In genomic region chr6:142306736-142307135, GRCh38 we compare ENCODE assay signal across 22 cellular contexts. TPM values are rescaled to one million over a fixed set of nuclear protein-coding genes. Genes with fewer than 3 reads are reported as not detected.
"Had no signal": no experiment of that assay in that cellular context is flagged by ENCODE, and none has a peak within 500 bp of the region (broad histone marks: within the 10 kb centered on the region; RNA-seq: fewer than 3 reads in every experiment).

No MANE protein-coding gene starts in this region.

- H3K27ac ChIP-seq: breast epithelium, epithelial cell of prostate, gastroesophageal sphincter, neutrophil, parathyroid adenoma, thyroid gland had no signal

- H3K27me3 ChIP-seq: thyroid gland had no signal

- H3K36me3 Mint-ChIP-seq: activated naive CD8-positive, alpha-beta T cell treated with anti-CD3 and anti-CD28 coated beads, Interleukin-2, amount 10 ng/mL, durations not matched to agents 7 days and 5 days; naive thymus-derived CD4-positive, alpha-beta T cell; stimulated activated naive B cell treated with anti-CD40 and anti-IgM and Interleukin-4, amounts not matched to agents 10 μg/mL and 1 μg/mL and 100 μg/mL, for 72 hours had no signal

- H3K36me3 ChIP-seq: breast epithelium, gastroesophageal sphincter, neutrophil, thyroid gland had no signal

- H3K4me3 Mint-ChIP-seq: activated B cell treated with CpG ODN at 0.5 μM for 24 hours; activated naive CD8-positive, alpha-beta T cell treated with anti-CD3 and anti-CD28 coated beads, Interleukin-2, amount 10 ng/mL, durations not matched to agents 7 days and 5 days; naive thymus-derived CD4-positive, alpha-beta T cell; stimulated activated naive B cell treated with anti-CD40 and anti-IgM and Interleukin-4, amounts not matched to agents 10 μg/mL and 1 μg/mL and 100 μg/mL, for 72 hours had no signal

- H2AFZ ChIP-seq: parathyroid adenoma had no signal

- FAIRE-seq: islet of Langerhans, urothelium cell line had no signal

- H3K9me3 Mint-ChIP-seq: activated B cell treated with CpG ODN at 0.5 μM for 24 hours; activated naive CD8-positive, alpha-beta T cell treated with anti-CD3 and anti-CD28 coated beads, Interleukin-2, amount 10 ng/mL, durations not matched to agents 7 days and 5 days; naive thymus-derived CD4-positive, alpha-beta T cell; stimulated activated naive B cell treated with anti-CD40 and anti-IgM and Interleukin-4, amounts not matched to agents 10 μg/mL and 1 μg/mL and 100 μg/mL, for 72 hours had no signal

- H3K9ac ChIP-seq: parathyroid adenoma had no signal

- DNase-seq: activated B cell treated with CpG ODN at 0.5 μM for 24 hours; activated CD4-positive, alpha-beta T cell treated with anti-CD3 and anti-CD28 coated beads, Interleukin-2, amount 50 U/mL, for 1 hour; activated CD8-positive, alpha-beta memory T cell treated with anti-CD3 and anti-CD28 coated beads for 24 hours; activated naive CD4-positive, alpha-beta T cell; activated naive CD8-positive, alpha-beta T cell treated with anti-CD3 and anti-CD28 coated beads, Interleukin-2, amount 10 ng/mL, durations not matched to agents 7 days and 5 days; anterior cingulate cortex; cerebellar nuclear complex; effector CD8-positive, alpha-beta T cell; naive thymus-derived CD4-positive, alpha-beta T cell; retina; stimulated activated CD4-positive, alpha-beta T cell treated with anti-CD3 and anti-CD28 coated beads, Interleukin-2, amount 100 ng/mL, for 48 hours; stimulated activated naive B cell treated with anti-CD40 and anti-IgM and Interleukin-4, amounts not matched to agents 10 μg/mL and 1 μg/mL and 100 μg/mL, for 72 hours; T-helper 2 cell; thyroid gland had no signal

- H3K4me1 ChIP-seq: breast epithelium, parathyroid adenoma had no signal

- H3K79me2 ChIP-seq: parathyroid adenoma had no signal

- H3K4me3 ChIP-seq: breast epithelium, gastroesophageal sphincter, lung, thyroid gland had no signal

- H3K27ac Mint-ChIP-seq: activated B cell treated with CpG ODN at 0.5 μM for 24 hours; activated naive CD8-positive, alpha-beta T cell treated with anti-CD3 and anti-CD28 coated beads, Interleukin-2, amount 10 ng/mL, durations not matched to agents 7 days and 5 days; naive thymus-derived CD4-positive, alpha-beta T cell; stimulated activated naive B cell treated with anti-CD40 and anti-IgM and Interleukin-4, amounts not matched to agents 10 μg/mL and 1 μg/mL and 100 μg/mL, for 72 hours had no signal

- H3K9me3 ChIP-seq: breast epithelium, gastroesophageal sphincter, neutrophil, thyroid gland had no signal

RNA-seq across cellular contexts. Expression of gene ADGRG6, which starts 4.9 kb away (rescaled TPM):
- total RNA-seq: activated B cell treated with CpG ODN at 0.5 μM for 24 hours had no signal
